21 cellular contexts compared by ENCODE assay signal in the genomic region with DNA sequence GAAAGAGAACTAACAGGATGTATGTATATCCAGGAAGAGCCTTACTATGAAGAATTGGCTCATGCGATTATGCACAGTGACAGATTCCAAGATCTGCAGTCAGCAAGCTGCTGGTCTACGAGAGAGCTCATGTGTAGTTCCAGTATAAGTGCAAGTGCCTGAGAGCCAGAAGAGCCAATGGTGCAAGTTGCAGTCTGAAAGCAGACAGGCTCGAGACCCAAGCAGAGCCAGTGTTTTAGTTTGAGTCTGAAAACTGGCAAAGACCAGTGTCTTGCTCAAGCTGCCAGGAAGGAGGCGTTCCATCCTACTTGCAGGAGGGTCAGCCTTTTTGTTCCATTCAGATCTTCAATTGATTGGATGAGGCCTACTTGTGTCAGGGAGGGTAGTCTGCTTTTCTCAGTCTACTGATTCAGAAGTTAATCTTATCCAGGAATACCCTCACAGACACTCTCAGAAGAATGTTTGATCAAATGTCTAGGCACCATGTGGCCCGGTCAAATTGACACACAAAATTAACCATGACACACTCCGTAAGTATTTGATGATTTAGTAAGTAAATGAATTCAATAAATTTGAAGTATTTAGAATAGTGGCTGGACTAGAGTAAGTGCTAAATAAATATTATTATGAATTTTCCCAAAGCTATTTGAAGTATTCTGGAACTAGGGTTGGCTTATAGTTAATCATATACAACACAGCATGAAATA.
"Had no signal": no experiment of that assay in that cellular context is flagged by ENCODE, and none has a peak within 500 bp of the region (broad histone marks: within the 10 kb centered on the region; RNA-seq: fewer than 3 reads in every experiment).

No MANE protein-coding gene starts in this region.

- DNase-seq: activated CD4-positive, CD25-positive, alpha-beta regulatory T cell treated with anti-CD3 and anti-CD28 coated beads, Interleukin-2, amount 50 U/mL, for 72 hours; activated gamma-delta T cell treated with Interleukin-2 at 50 U/mL for 16 hours; adrenal gland; effector CD8-positive, alpha-beta T cell; left colon; lower lobe of right lung; stimulated activated naive CD8-positive, alpha-beta T cell treated with anti-CD3 and anti-CD28 coated beads, Interleukin-15, amount 100 ng/mL, for 72 hours; T-helper 2 cell; trophoblast cell had no signal

- H3K4me3 Mint-ChIP-seq: activated T-helper 1 cell treated with anti-CD3 and anti-CD28 coated beads, Interleukin-12 subunit alpha, Interleukin-12 subunit beta, Interleukin-2, Interleukin-4 antibody, amounts not matched to agents 30 ng/mL and 10 ng/mL and 1 ng/mL, durations not matched to agents 14 hours and 24 hours and 36 hours; dendritic cell treated with granulocyte-macrophage colony-stimulating factor and Interleukin-4, amounts not matched to agents 40 ng/mL and 50 ng/mL, for 4 days; mesothelial cell of epicardium; neural crest cell; stimulated activated naive CD8-positive, alpha-beta T cell treated with anti-CD3 and anti-CD28 coated beads, Interleukin-15, amount 100 ng/mL, for 72 hours had no signal

- H3K36me3 ChIP-seq: adrenal gland, lower lobe of right lung, prostate gland, right atrium auricular region, suprapubic skin, vagina had no signal

- H3K4me3 ChIP-seq: adrenal gland, lower lobe of right lung, prostate gland, right atrium auricular region, skin epidermis, suprapubic skin, vagina had no signal

- H3K27ac Mint-ChIP-seq: activated naive CD4-positive, alpha-beta T cell treated with anti-CD3 and anti-CD28 coated beads, Interleukin-2, amount 50 U/mL, for 72 hours; activated T-helper 1 cell treated with anti-CD3 and anti-CD28 coated beads, Interleukin-12 subunit alpha, Interleukin-12 subunit beta, Interleukin-2, Interleukin-4 antibody, amounts not matched to agents 30 ng/mL and 10 ng/mL and 1 ng/mL, durations not matched to agents 14 hours and 24 hours and 36 hours; dendritic cell treated with granulocyte-macrophage colony-stimulating factor and Interleukin-4, amounts not matched to agents 40 ng/mL and 50 ng/mL, for 4 days; mesothelial cell of epicardium; stimulated activated naive CD8-positive, alpha-beta T cell treated with anti-CD3 and anti-CD28 coated beads, Interleukin-15, amount 100 ng/mL, for 72 hours had no signal

- H3K9me3 Mint-ChIP-seq: activated naive CD4-positive, alpha-beta T cell treated with anti-CD3 and anti-CD28 coated beads, Interleukin-2, amount 50 U/mL, for 72 hours; activated T-helper 1 cell treated with anti-CD3 and anti-CD28 coated beads, Interleukin-12 subunit alpha, Interleukin-12 subunit beta, Interleukin-2, Interleukin-4 antibody, amounts not matched to agents 30 ng/mL and 10 ng/mL and 1 ng/mL, durations not matched to agents 14 hours and 24 hours and 36 hours; dendritic cell treated with granulocyte-macrophage colony-stimulating factor and Interleukin-4, amounts not matched to agents 40 ng/mL and 50 ng/mL, for 4 days; mesothelial cell of epicardium; neural crest cell; stimulated activated naive CD8-positive, alpha-beta T cell treated with anti-CD3 and anti-CD28 coated beads, Interleukin-15, amount 100 ng/mL, for 72 hours had no signal

- H3K27me3 Mint-ChIP-seq: dendritic cell treated with granulocyte-macrophage colony-stimulating factor and Interleukin-4, amounts not matched to agents 40 ng/mL and 50 ng/mL, for 4 days had no signal

- H3K27ac ChIP-seq: adrenal gland, lower lobe of right lung, prostate gland, right atrium auricular region, skin epidermis, suprapubic skin, vagina, VCaP had no signal

- ATAC-seq: activated naive CD4-positive, alpha-beta T cell treated with anti-CD3 and anti-CD28 coated beads, Interleukin-2, amount 50 U/mL, for 72 hours; esophagus mucosa; left colon; lower lobe of right lung; stimulated activated naive CD8-positive, alpha-beta T cell treated with anti-CD3 and anti-CD28 coated beads, Interleukin-15, amount 100 ng/mL, for 72 hours had no signal

- H3K36me3 Mint-ChIP-seq: activated naive CD4-positive, alpha-beta T cell treated with anti-CD3 and anti-CD28 coated beads, Interleukin-2, amount 50 U/mL, for 72 hours; mesothelial cell of epicardium had no signal

- H3K4me1 Mint-ChIP-seq: stimulated activated naive CD8-positive, alpha-beta T cell treated with anti-CD3 and anti-CD28 coated beads, Interleukin-15, amount 100 ng/mL, for 72 hours had no signal

- H3K27me3 ChIP-seq: adrenal gland, right atrium auricular region, suprapubic skin, vagina had no signal

- H3K9me3 ChIP-seq: adrenal gland, lower lobe of right lung, prostate gland, right atrium auricular region, suprapubic skin, vagina had no signal

- H3K4me1 ChIP-seq: adrenal gland, lower lobe of right lung, prostate gland, right atrium auricular region, suprapubic skin, vagina had no signal
